8 cellular contexts compared by ENCODE assay signal in genomic region chr16:71846443-71846842, GRCh38. TPM values are rescaled to one million over a fixed set of nuclear protein-coding genes. Genes with fewer than 3 reads are reported as not detected.
DNase-seq lines count a peak whose midpoint lies in the region; ATAC-seq and TF ChIP-seq lines count a peak whose summit lies in the region.

No MANE protein-coding gene starts in this region.

- WGBS in H9 (ENCODE audit: extremely low coverage, insufficient read length, low lambda C conversion rate) = no CpG with 5 or more reads among the region's 19 CpGs
- WGBS in ovary, 3 donors = 0 to 1% (median 1%) methylated on average over 19 of the region's 19 CpGs

- no peak overlapping the region for H4K5ac ChIP-seq in H9 (ENCODE audit: insufficient read length, low read depth, low read length)

- H3K4me1 ChIP-seq in H9 (ENCODE audit: insufficient read depth, low read length) (peaks cover 3% of the 10 kb centered on the region; the same call in 1 of the 2 replicates), ovary (ENCODE audit: insufficient read depth) (peaks cover 2% of the 10 kb centered on the region)

- CTCF ChIA-PET in AG04450 (lab: Charles Lee) = interaction anchor here (1.1 to 1.7 kb wide), 2 partner anchors 36 to 115 kb away, joined by 4 to 6 read pairs; no protein-coding TSS in a partner anchor

- H3K9me3 ChIP-seq in AG04450 (ENCODE audit: control insufficient read depth, insufficient read depth, low read length) (no peaks in the 10 kb centered on the region; the same call in 1 of the 2 replicates), H9 (ENCODE audit: control insufficient read depth, low read depth, low read length) (no peaks in the 10 kb centered on the region), ovary (no peaks in the 10 kb centered on the region)

- H3K27ac Mint-ChIP-seq in H9 = peak overlapping the region; percentile 42 to 81 (median 56); a peak in 3 of 7 replicates

- H2BK12ac ChIP-seq in H9 (ENCODE audit: insufficient read length, low read depth, low read length) = no peak overlapping the region

- DNase-seq in AG04450 (ENCODE audit: low read depth, low spot score) (no peak), H9 (no peak), fibroblast of pulmonary artery (ENCODE audit: low read depth) (no peak), ovary (peak in 2 of 5 donors; percentile 35 to 44), HK-2 (ENCODE audit: unreplicated experiment) (no peak)
- DNase-seq in activated CD4-positive, alpha-beta T cell treated with anti-CD3 and anti-CD28 coated beads, Interleukin-2, amount 50 U/mL, for 48 hours = peak; percentile 17 to 32

- no peak for TF ChIP-seq CTCF in AG04450 (IDR thresholded peaks at IDR 0.05; ENCODE audit: low read depth, low read length)
- no peak for TF ChIP-seq CTCF in H9 (conservative IDR thresholded peaks at IDR 0.05)
- TF ChIP-seq CTCF in fibroblast of pulmonary artery (IDR thresholded peaks at IDR 0.05; ENCODE audit: low read length, missing control alignments) = no peak
- no peak for TF ChIP-seq CTCF in ovary (IDR thresholded peaks at IDR 0.05)

- H2AK5ac ChIP-seq in H9 (ENCODE audit: insufficient read length, low read length) = no peak overlapping the region

- no peak overlapping the region for H2AFZ ChIP-seq in H9 (ENCODE audit: low read length)

- H3K18ac ChIP-seq in H9 (ENCODE audit: insufficient read length, low read depth, low read length) = no peak overlapping the region

- H4K91ac ChIP-seq in H9 (ENCODE audit: insufficient read length, low read depth, low read length) = no peak overlapping the region

- intact Hi-C loops in ovary (cut with DNase I) = no loop called here

- no peak for TF ChIP-seq POLR2A in ovary (IDR thresholded peaks at IDR 0.05)

- H3K4me1 Mint-ChIP-seq in H9 = peaks cover 8 to 13% of the 10 kb centered on the region in 2 experiments

- no peaks in the 10 kb centered on the region for H3K79me1 ChIP-seq in H9 (ENCODE audit: insufficient read depth, low read depth, low read length, poor library complexity, severe bottlenecking)

- peaks cover 5% of the 10 kb centered on the region for H3K23me2 ChIP-seq in H9 (ENCODE audit: insufficient read length, low read depth, low read length, poor library complexity, severe bottlenecking)

- H2BK120ac ChIP-seq in H9 (ENCODE audit: low read depth, low read length, poor library complexity, severe bottlenecking) = no peak overlapping the region

- H3K23ac ChIP-seq in H9 (ENCODE audit: insufficient read length, low read depth, low read length) = no peak overlapping the region

- H3K27me3 Mint-ChIP-seq in H9 (ENCODE audit: low read depth) = no peaks in the 10 kb centered on the region; the same call in 1 of the 2 replicates

- H3K14ac ChIP-seq in H9 (ENCODE audit: insufficient read depth, low read length) = no peak overlapping the region; the same call in 1 of the 2 replicates

- H3K56ac ChIP-seq in H9 (ENCODE audit: insufficient read length, low read depth, low read length) = no peak overlapping the region

- POLR2A ChIA-PET in AG04450 (lab: Yijun Ruan, JAX) = no interaction called here

- H2BK20ac ChIP-seq in H9 (ENCODE audit: low read depth, low read length, poor library complexity, severe bottlenecking) = no peak overlapping the region

- H3K4me2 ChIP-seq in H9 (ENCODE audit: insufficient read depth, insufficient read length, low read length) = peak overlapping the region; percentile 88

- ATAC-seq in GM18861 (IDR thresholded peaks at IDR 0.05; ENCODE audit: unreplicated experiment) (no peak), HG03280 (IDR thresholded peaks at IDR 0.05; ENCODE audit: unreplicated experiment) (no peak)

- no peak overlapping the region for H2BK15ac ChIP-seq in H9 (ENCODE audit: low read depth, low read length)

- H3K36me3 Mint-ChIP-seq in H9 (ENCODE audit: insufficient read depth in 1 of 3, low read depth in 3 of 3) = peaks cover 16 to 33% (median 33%) of the 10 kb centered on the region in 3 experiments; a peak in 6 of 7 replicates

- H3K79me2 ChIP-seq in H9 (ENCODE audit: insufficient read depth, low read length) = peaks cover 12% of the 10 kb centered on the region; the same call in 1 of the 2 replicates

- H3K9me3 Mint-ChIP-seq in H9 = no peaks in the 10 kb centered on the region

- no peak overlapping the region for H4K8ac ChIP-seq in H9 (replicated peaks; ENCODE audit: insufficient read length, low read depth, low read length)

- H4K20me1 ChIP-seq in H9 (ENCODE audit: control insufficient read depth, insufficient read depth, insufficient read length) = no peaks in the 10 kb centered on the region

- no peaks in the 10 kb centered on the region for H3K36me3 ChIP-seq in ovary

- H3K27ac ChIP-seq in AG04450 (ENCODE audit: low read depth, low read length) = peak overlapping the region; percentile 61
- no peak overlapping the region for H3K27ac ChIP-seq in H9 (ENCODE audit: insufficient read length, low read depth, low read length)
- peak overlapping the region in 1 of 2 donors; percentile 63 for H3K27ac ChIP-seq in ovary

- H3T11ph ChIP-seq in H9 (ENCODE audit: low read length) = no peak overlapping the region

- peak overlapping the region; percentile 97 for H3K4me3 ChIP-seq in AG04450 (ENCODE audit: low read depth, low read length)
- H3K4me3 ChIP-seq in fibroblast of pulmonary artery (replicated peaks; ENCODE audit: low read depth, low read length) = peak overlapping the region; percentile 99
- peak overlapping the region; percentile 83 for H3K4me3 ChIP-seq in ovary

- H3K4ac ChIP-seq in H9 (ENCODE audit: low read depth, low read length) = peak overlapping the region; percentile 32; the same call in 1 of the 2 replicates

- no peaks in the 10 kb centered on the region for H3K27me3 ChIP-seq in AG04450 (ENCODE audit: control insufficient read depth, insufficient read depth, low read length)
- H3K27me3 ChIP-seq in H9 (ENCODE audit: insufficient read depth, low read length) = no peaks in the 10 kb centered on the region
- H3K27me3 ChIP-seq in ovary = no peaks in the 10 kb centered on the region

- peak overlapping the region; percentile 90 to 94 for H3K4me3 Mint-ChIP-seq in H9

- no peak for TF ChIP-seq EP300 in ovary (IDR thresholded peaks at IDR 0.05)

- peak overlapping the region; percentile 60 for H3K9ac ChIP-seq in H9 (ENCODE audit: extremely low read depth, insufficient read length, low read length)

- no peak overlapping the region for H2BK5ac ChIP-seq in H9 (ENCODE audit: insufficient read length, low read length)

RNA-seq across cellular contexts. Expression of gene ATXN1L, which starts 0.7 kb away (rescaled TPM):
- polyA plus RNA-seq in AG04450 (2011; rRNA removed) = 11.3 and 13.7 TPM in 2 replicates
- polyA minus RNA-seq in AG04450 (2011; rRNA and poly(A)+ RNA removed) = 14.1 and 14.9 TPM in 2 replicates
- 30.1 and 30.3 TPM in 2 replicates for total RNA-seq in H9 (2021)
- total RNA-seq in ovary = 10 to 100 TPM; 12.5 to 29.5 (median 26.0) TPM
- 10 to 100 TPM; 12.6 to 26.6 TPM for polyA plus RNA-seq in ovary

RNA-seq across cellular contexts. Expression of gene ZNF821, which starts 37.5 kb away (rescaled TPM):
- 6.3 and 6.5 TPM in 2 replicates for polyA plus RNA-seq in AG04450 (2011; rRNA removed)
- polyA minus RNA-seq in AG04450 (2011; rRNA and poly(A)+ RNA removed) = 3.4 and 5.0 TPM in 2 replicates
- 11.6 and 12.5 TPM in 2 replicates for total RNA-seq in H9 (2021)
- 10 to 100 TPM in 5 of 7 donors, 1 to 10 TPM in 2; 7.6 to 14.1 (median 11.7) TPM for total RNA-seq in ovary
- polyA plus RNA-seq in ovary = 10 to 100 TPM in 1 of 2 donors, 1 to 10 TPM in 1; 8.6 to 13.5 TPM

RNA-seq across cellular contexts. Expression of gene AP1G1, which starts 37.8 kb away (rescaled TPM):
- polyA plus RNA-seq in AG04450 (2011; rRNA removed) (85.8 and 90.6 TPM in 2 replicates), ovary (10 to 100 TPM; 14.2 to 43.8 TPM)
- polyA minus RNA-seq in AG04450 (2011; rRNA and poly(A)+ RNA removed) = 171 and 179 TPM in 2 replicates
- total RNA-seq in H9 (2021) (79.2 and 83.1 TPM in 2 replicates), ovary (10 to 100 TPM; 50.6 to 71.7 (median 57.2) TPM)

RNA-seq across cellular contexts. Expression of gene IST1, which starts 48.9 kb away (rescaled TPM):
- polyA plus RNA-seq in AG04450 (2011; rRNA removed) (225 and 260 TPM in 2 replicates), ovary (100 to 1,000 TPM; 119 to 324 TPM)
- polyA minus RNA-seq in AG04450 (2011; rRNA and poly(A)+ RNA removed) = 193 and 205 TPM in 2 replicates
- total RNA-seq in H9 (2021) (263 and 264 TPM in 2 replicates), ovary (100 to 1,000 TPM; 140 to 200 (median 169) TPM)

Comparison
In these comparisons a context has a peak if more than half of its experiments do, and no peak if none do; other contexts are left out.
1. DNase-seq: peak in activated CD4-positive, alpha-beta T cell treated with anti-CD3 and anti-CD28 coated beads, Interleukin-2, amount 50 U/mL, for 48 hours (2 of 2); none in AG04450 (single experiment), H9 (single experiment), fibroblast of pulmonary artery (single experiment) and HK-2 (single experiment).
2. Peak in every context shown above with its lines, with median percentiles within 50 percentile points of each other: H3K4me3 ChIP-seq.